8 cellular contexts compared by ENCODE assay signal in genomic region chr22:35301370-35301874, GRCh38. TPM values are rescaled to one million over a fixed set of nuclear protein-coding genes. Genes with fewer than 3 reads are reported as not detected.
DNase-seq lines count a peak whose midpoint lies in the region; ATAC-seq and TF ChIP-seq lines count a peak whose summit lies in the region.

No MANE protein-coding gene starts in this region.

- no peak for ATAC-seq in HG02642 (IDR thresholded peaks at IDR 0.05; ENCODE audit: poor library complexity, unreplicated experiment)

- TF ChIP-seq CTCF in hepatocyte (IDR thresholded peaks at IDR 0.05; ENCODE audit: poor library complexity) = no peak

- peaks cover 38% of the 10 kb centered on the region for H3K79me2 ChIP-seq in hepatocyte

- peak overlapping the region; percentile 57 for H3K4me3 Mint-ChIP-seq in activated CD4-positive, alpha-beta memory T cell treated with anti-CD3 and anti-CD28 coated beads, Interleukin-2, amount 10 ng/mL, durations not matched to agents 7 days and 5 days

- 65% methylated on average over 17 of the region's 17 CpGs for WGBS in hepatocyte (ENCODE audit: low lambda C conversion rate, missing lambda C conversion rate)
- WGBS in thymus = 58% methylated on average over 17 of the region's 17 CpGs

- H3K36me3 Mint-ChIP-seq in activated CD4-positive, alpha-beta memory T cell treated with anti-CD3 and anti-CD28 coated beads, Interleukin-2, amount 10 ng/mL, durations not matched to agents 7 days and 5 days (ENCODE audit: low read depth) = peaks cover 3% of the 10 kb centered on the region

- peaks cover 1% of the 10 kb centered on the region for H4K20me1 ChIP-seq in hepatocyte (ENCODE audit: insufficient read depth, poor library complexity, severe bottlenecking)

- CTCF ChIA-PET in activated CD4-positive, alpha-beta memory T cell treated with anti-CD3 and anti-CD28 coated beads, Interleukin-2, amount 10 ng/mL, durations not matched to agents 7 days and 5 days (lab: Charles Lee) = interaction anchor here (0.7 kb wide), 1 partner anchor 70 kb away, joined by 3 read pairs; no protein-coding TSS in a partner anchor

- POLR2A ChIA-PET in activated CD4-positive, alpha-beta memory T cell treated with anti-CD3 and anti-CD28 coated beads, Interleukin-2, amount 10 ng/mL, durations not matched to agents 7 days and 5 days (lab: Charles Lee) = interaction anchor here (1.9 kb wide), 1 partner anchor 43 kb away, joined by 6 read pairs; no protein-coding TSS in a partner anchor

- peak overlapping the region; percentile 59 for H3K4me3 ChIP-seq in hepatocyte
- no peak overlapping the region for H3K4me3 ChIP-seq in thymus (ENCODE audit: low read length)

- no peaks in the 10 kb centered on the region for H3K9me2 ChIP-seq in hepatocyte (replicated peaks; ENCODE audit: insufficient read depth)

- H3K4me1 ChIP-seq in hepatocyte (ENCODE audit: insufficient read depth) (peaks cover 4% of the 10 kb centered on the region), thymus (ENCODE audit: control insufficient read depth, insufficient read depth, low read length) (peaks cover 17% of the 10 kb centered on the region)

- no peak overlapping the region for H3K27ac Mint-ChIP-seq in activated CD4-positive, alpha-beta memory T cell treated with anti-CD3 and anti-CD28 coated beads, Interleukin-2, amount 10 ng/mL, durations not matched to agents 7 days and 5 days

- no peaks in the 10 kb centered on the region for H3K27me3 Mint-ChIP-seq in activated CD4-positive, alpha-beta memory T cell treated with anti-CD3 and anti-CD28 coated beads, Interleukin-2, amount 10 ng/mL, durations not matched to agents 7 days and 5 days

- peak; percentile 21 for DNase-seq in stimulated activated naive CD4-positive, alpha-beta T cell treated with Interleukin-2 at 50 U/mL for 16 hours (lab: John Stamatoyannopoulos, UW)
- no peak for DNase-seq in stimulated activated naive CD4-positive, alpha-beta T cell (lab: John Stamatoyannopoulos, UW)
- DNase-seq in activated CD4-positive, alpha-beta memory T cell treated with anti-CD3 and anti-CD28 coated beads, Interleukin-2, amount 10 ng/mL, durations not matched to agents 7 days and 5 days = no peak
- DNase-seq in hepatocyte (ENCODE audit: low spot score) (peak; percentile 87), activated gamma-delta T cell treated with Interleukin-2 at 50 U/mL for 16 hours (no peak), COLO829 (ENCODE audit: low spot score) (no peak)

- H3K27me3 ChIP-seq in hepatocyte (no peaks in the 10 kb centered on the region), thymus (ENCODE audit: control insufficient read depth, insufficient read depth) (no peaks in the 10 kb centered on the region)

- H2AFZ ChIP-seq in hepatocyte = no peak overlapping the region

- no peaks in the 10 kb centered on the region for H3K9me3 Mint-ChIP-seq in activated CD4-positive, alpha-beta memory T cell treated with anti-CD3 and anti-CD28 coated beads, Interleukin-2, amount 10 ng/mL, durations not matched to agents 7 days and 5 days

- H3K4me2 ChIP-seq in hepatocyte = peak overlapping the region; percentile 83

- H3K9me3 ChIP-seq in hepatocyte (ENCODE audit: low read depth) = no peaks in the 10 kb centered on the region
- H3K9me3 ChIP-seq in thymus (ENCODE audit: control insufficient read depth) = no peaks in the 10 kb centered on the region

- peaks cover 35% of the 10 kb centered on the region for H3K4me1 Mint-ChIP-seq in activated CD4-positive, alpha-beta memory T cell treated with anti-CD3 and anti-CD28 coated beads, Interleukin-2, amount 10 ng/mL, durations not matched to agents 7 days and 5 days

- H3K36me3 ChIP-seq in hepatocyte (replicated peaks; ENCODE audit: insufficient read depth, low read depth) (no peaks in the 10 kb centered on the region), thymus (ENCODE audit: control insufficient read depth, insufficient read depth) (peaks cover 6% of the 10 kb centered on the region)

- peak overlapping the region; percentile 99 for H3K27ac ChIP-seq in hepatocyte
- H3K27ac ChIP-seq in thymus (ENCODE audit: low read depth) = peak overlapping the region; percentile 58

RNA-seq across cellular contexts. Expression of gene TOM1, which starts 1.7 kb away (rescaled TPM):
- total RNA-seq in activated CD4-positive, alpha-beta memory T cell treated with anti-CD3 and anti-CD28 coated beads, Interleukin-2, amount 10 ng/mL, durations not matched to agents 7 days and 5 days = 10 to 100 TPM; 37.3 to 41.4 TPM
- total RNA-seq in hepatocyte = 108 and 110 TPM in 2 replicates
- 105 and 114 TPM in 2 replicates for polyA plus RNA-seq in hepatocyte
- 41.8 TPM for polyA plus RNA-seq in thymus

RNA-seq across cellular contexts. Expression of gene HMGXB4, which starts 44.1 kb away (rescaled TPM):
- 10 to 100 TPM; 32.5 to 36.6 TPM for total RNA-seq in activated CD4-positive, alpha-beta memory T cell treated with anti-CD3 and anti-CD28 coated beads, Interleukin-2, amount 10 ng/mL, durations not matched to agents 7 days and 5 days
- 17.4 and 19.0 TPM in 2 replicates for total RNA-seq in hepatocyte
- polyA plus RNA-seq in hepatocyte = 15.6 and 17.2 TPM in 2 replicates
- 8.8 TPM for polyA plus RNA-seq in thymus

Comparison
In these comparisons a context has a peak if more than half of its experiments do, and no peak if none do; other contexts are left out.
1. DNase-seq: peak in stimulated activated naive CD4-positive, alpha-beta T cell treated with Interleukin-2 at 50 U/mL for 16 hours (single experiment) and hepatocyte (single experiment); none in stimulated activated naive CD4-positive, alpha-beta T cell (0 of 6), activated CD4-positive, alpha-beta memory T cell treated with anti-CD3 and anti-CD28 coated beads, Interleukin-2, amount 10 ng/mL, durations not matched to agents 7 days and 5 days (single experiment), activated gamma-delta T cell treated with Interleukin-2 at 50 U/mL for 16 hours (single experiment) and COLO829 (single experiment).